Comparison of ENCODE assay signal across 8 cellular contexts in genomic region chrX:9466115-9466495, GRCh38. TPM values are rescaled to one million over a fixed set of nuclear protein-coding genes. Genes with fewer than 3 reads are reported as not detected.
DNase-seq lines count a peak whose midpoint lies in the region; ATAC-seq and TF ChIP-seq lines count a peak whose summit lies in the region.

No MANE protein-coding gene starts in this region.

- H3K27ac Mint-ChIP-seq in CD8-positive, alpha-beta T cell, result peak overlapping the region; percentile 83
- peak overlapping the region; percentile 53 to 60 for H3K27ac Mint-ChIP-seq in natural killer cell

- no peak for ATAC-seq in CD8-positive, alpha-beta T cell
- ATAC-seq in HG02642 (IDR thresholded peaks at IDR 0.05; ENCODE audit: poor library complexity, unreplicated experiment) (peak; percentile 13), natural killer cell (no peak), aorta (ENCODE audit: low FRiP score) (peak; percentile 27)

- no peak for TF ChIP-seq POLR2A in esophagus squamous epithelium (IDR thresholded peaks at IDR 0.05)

- intact Hi-C loops in CD8-positive, alpha-beta T cell (cut with DNase I, micrococcal nuclease), result loop anchor here (5.0 to 10.0 kb wide), 3 partner anchors 36 to 649 kb away; no protein-coding TSS in a partner anchor
- intact Hi-C loops in esophagus squamous epithelium (cut with DNase I) (no loop called here), natural killer cell (cut with micrococcal nuclease) (no loop called here), aorta (cut with DNase I) (loop anchor here (5.0 to 10.0 kb wide), 3 partner anchors 66 to 241 kb away; no protein-coding TSS in a partner anchor)

- DNase-seq in CD8-positive, alpha-beta T cell, result peak in 4 of 7 experiments; percentile 10 to 51 (median 19)
- peak; percentile 0 for DNase-seq in esophagus squamous epithelium (lab: John Stamatoyannopoulos, UW)
- no peak for DNase-seq in natural killer cell
- DNase-seq in aorta, result peak; percentile 77 to 87
- DNase-seq in NAMALWA (ENCODE audit: low spot score), result no peak
- no peak for DNase-seq in 8988T

- H3K27me3 Mint-ChIP-seq in CD8-positive, alpha-beta T cell (ENCODE audit: low read depth), result no peaks in the 10 kb centered on the region
- H3K27me3 Mint-ChIP-seq in natural killer cell (ENCODE audit: low read depth in 2 of 2), result peaks cover 0 to 8% of the 10 kb centered on the region in 2 donors

- peaks cover 44% of the 10 kb centered on the region for H3K4me1 Mint-ChIP-seq in CD8-positive, alpha-beta T cell (ENCODE audit: low read depth)
- H3K4me1 Mint-ChIP-seq in natural killer cell, result peaks cover 34 to 38% of the 10 kb centered on the region in 2 donors

- H3K36me3 Mint-ChIP-seq in CD8-positive, alpha-beta T cell, result peaks cover 16% of the 10 kb centered on the region
- H3K36me3 Mint-ChIP-seq in natural killer cell, result no peaks in the 10 kb centered on the region

- H3K36me3 ChIP-seq in CD8-positive, alpha-beta T cell (ENCODE audit: insufficient read depth, low read length), result no peaks in the 10 kb centered on the region
- H3K36me3 ChIP-seq in esophagus squamous epithelium, result no peaks in the 10 kb centered on the region
- H3K36me3 ChIP-seq in aorta (ENCODE audit: control insufficient read depth in 1 of 2, insufficient read depth in 2 of 2, low read length in 1 of 2), result no peaks in the 10 kb centered on the region

- CTCF ChIA-PET in CD8-positive, alpha-beta T cell (lab: Charles Lee), result no interaction called here

- H3K9me3 ChIP-seq in CD8-positive, alpha-beta T cell (ENCODE audit: low read length), result no peaks in the 10 kb centered on the region
- H3K9me3 ChIP-seq in esophagus squamous epithelium (no peaks in the 10 kb centered on the region), aorta (ENCODE audit: control insufficient read depth, low read length) (no peaks in the 10 kb centered on the region)

- WGBS in esophagus squamous epithelium, 2 donors, result 14% methylated on average over 15 of the region's 31 CpGs; no CpG with 5 or more reads in 1 of the 2 donors
- 0 to 1% methylated on average over 30 to 31 of the region's 31 CpGs for WGBS in aorta, 2 donors

- peak overlapping the region; percentile 44 for H3K27ac ChIP-seq in CD8-positive, alpha-beta T cell (ENCODE audit: low read depth, low read length)
- H3K27ac ChIP-seq in VCaP (peak overlapping the region; percentile 86), esophagus squamous epithelium (peak overlapping the region; percentile 82 to 88 (median 86)), aorta (ENCODE audit: low read depth in 1 of 2, low read length in 2 of 2) (peak overlapping the region; percentile 72 to 82)

- POLR2A ChIA-PET in CD8-positive, alpha-beta T cell (lab: Charles Lee), result no interaction called here

- H3K27me3 ChIP-seq in CD8-positive, alpha-beta T cell (ENCODE audit: insufficient read depth, low read length), result no peaks in the 10 kb centered on the region
- H3K27me3 ChIP-seq in esophagus squamous epithelium (no peaks in the 10 kb centered on the region), aorta (ENCODE audit: control insufficient read depth in 1 of 2, insufficient read depth in 2 of 2, low read length in 1 of 2) (no peaks in the 10 kb centered on the region)

- no peaks in the 10 kb centered on the region for H3K9me3 Mint-ChIP-seq in CD8-positive, alpha-beta T cell
- no peaks in the 10 kb centered on the region for H3K9me3 Mint-ChIP-seq in natural killer cell

- H3K4me3 ChIP-seq in CD8-positive, alpha-beta T cell (ENCODE audit: low read depth, low read length), result peak overlapping the region; percentile 60
- peak overlapping the region; percentile 62 to 79 (median 69) for H3K4me3 ChIP-seq in esophagus squamous epithelium
- H3K4me3 ChIP-seq in aorta (ENCODE audit: low read length in 2 of 2), result peak overlapping the region; percentile 95 to 99

- H3K4me3 Mint-ChIP-seq in CD8-positive, alpha-beta T cell, result peak overlapping the region; percentile 83
- H3K4me3 Mint-ChIP-seq in natural killer cell, result peak overlapping the region; percentile 81

- peaks cover 36% of the 10 kb centered on the region for H3K4me1 ChIP-seq in CD8-positive, alpha-beta T cell (ENCODE audit: insufficient read depth, low read length)
- H3K4me1 ChIP-seq in esophagus squamous epithelium (peaks cover 21 to 54% (median 23%) of the 10 kb centered on the region in 3 donors), aorta (ENCODE audit: control insufficient read depth in 1 of 2, insufficient read depth in 2 of 2, low read length in 2 of 2) (no peaks in the 10 kb centered on the region)

- no peak for TF ChIP-seq CTCF in CD8-positive, alpha-beta T cell (IDR thresholded peaks at IDR 0.05)
- no peak for TF ChIP-seq CTCF in VCaP (conservative IDR thresholded peaks at IDR 0.05)
- TF ChIP-seq CTCF in esophagus squamous epithelium (IDR thresholded peaks at IDR 0.05), result no peak
- no peak for TF ChIP-seq CTCF in natural killer cell (IDR thresholded peaks at IDR 0.05)

RNA-seq across cellular contexts. Expression of gene TBL1X, which starts 1.2 kb away (rescaled TPM):
- 10 to 100 TPM; 18.0 to 19.3 TPM for total RNA-seq in CD8-positive, alpha-beta T cell
- total RNA-seq in esophagus squamous epithelium, result 10 to 100 TPM; 17.5 to 24.2 (median 21.8) TPM
- 10 to 100 TPM; 21.9 to 43.8 (median 32.7) TPM for total RNA-seq in natural killer cell
- 10 to 100 TPM; 42.1 to 81.2 TPM for total RNA-seq in aorta
- 10 to 100 TPM in 1 of 2 donors, 1 to 10 TPM in 1; 8.9 to 13.0 TPM for polyA plus RNA-seq in aorta

Comparison
In these comparisons a context has a peak if more than half of its experiments do, and no peak if none do; other contexts are left out.
1. ATAC-seq: peak in HG02642 (single experiment) and aorta (single experiment); none in CD8-positive, alpha-beta T cell (single experiment) and natural killer cell (0 of 3).
2. DNase-seq: peak in CD8-positive, alpha-beta T cell (4 of 7), esophagus squamous epithelium (single experiment) and aorta (2 of 2); none in natural killer cell (single experiment), NAMALWA (single experiment) and 8988T (single experiment).
3. intact Hi-C loops: an anchor here in CD8-positive, alpha-beta T cell (5.0 to 10.0 kb wide) and aorta (5.0 to 10.0 kb wide); none called in esophagus squamous epithelium and natural killer cell.
4. Peak in every context shown above with its lines, with median percentiles within 50 percentile points of each other: H3K27ac ChIP-seq and H3K4me3 ChIP-seq.